20 cellular contexts compared by ENCODE assay signal in the genomic region with DNA sequence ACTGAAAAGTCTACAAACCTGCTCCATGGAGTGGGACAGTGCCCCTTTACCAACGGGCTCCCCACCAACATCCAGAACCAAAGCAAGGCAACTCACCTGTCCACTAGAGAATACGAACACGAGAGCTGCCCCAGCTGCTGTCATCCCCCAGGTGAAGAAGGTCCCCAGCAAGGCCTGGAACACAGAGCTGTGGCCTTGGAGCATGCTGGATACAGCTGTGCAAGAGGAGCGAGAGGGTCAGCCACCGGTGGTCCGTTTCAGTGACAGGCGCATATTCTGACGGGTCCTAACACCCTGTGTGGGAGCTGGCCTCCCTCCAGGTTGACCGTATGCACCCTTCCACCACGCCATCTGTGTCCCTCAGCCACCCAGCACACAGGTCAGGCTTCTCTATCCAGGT. TPM values are rescaled to one million over a fixed set of nuclear protein-coding genes. Genes with fewer than 3 reads are reported as not detected.
DNase-seq lines count a peak whose midpoint lies in the region; ATAC-seq, FAIRE-seq and TF ChIP-seq lines count a peak whose summit lies in the region.
"Had no signal": no experiment of that assay in that cellular context is flagged by ENCODE, and none has a peak within 500 bp of the region (broad histone marks: within the 10 kb centered on the region; RNA-seq: fewer than 3 reads in every experiment).

No MANE protein-coding gene starts in this region.

- H3K79me1 ChIP-seq in H9 (ENCODE audit: insufficient read depth, low read depth, low read length, poor library complexity, severe bottlenecking) (no peaks in the 10 kb centered on the region), H1 (ENCODE audit: low read depth, low read length) (no peaks in the 10 kb centered on the region)

- no peak overlapping the region for H2BK15ac ChIP-seq in H9 (ENCODE audit: low read depth, low read length)
- H2BK15ac ChIP-seq in H1 (ENCODE audit: low read length) = no peak overlapping the region

- H3K14ac ChIP-seq in H9 (ENCODE audit: insufficient read depth, low read length) = peak overlapping the region; percentile 37; the same call in 1 of the 2 replicates
- H3K14ac ChIP-seq in H1 (ENCODE audit: insufficient read length) = no peak overlapping the region

- no peak overlapping the region for H2BK20ac ChIP-seq in H9 (ENCODE audit: low read depth, low read length, poor library complexity, severe bottlenecking)
- no peak overlapping the region for H2BK20ac ChIP-seq in H1 (ENCODE audit: low read length)

- no peaks in the 10 kb centered on the region for H3K79me2 ChIP-seq in H9 (ENCODE audit: insufficient read depth, low read length)
- peaks cover 0 to 4% of the 10 kb centered on the region in 2 experiments; a peak in 1 of 4 replicates for H3K79me2 ChIP-seq in H1 (ENCODE audit: control insufficient read depth in 1 of 2, insufficient read depth in 2 of 2, low read length in 2 of 2)

- H2AK5ac ChIP-seq in H9 (ENCODE audit: insufficient read length, low read length) (no peak overlapping the region), H1 (ENCODE audit: low read depth, low read length) (no peak overlapping the region)

- H3K4me1 ChIP-seq in H9 (ENCODE audit: insufficient read depth, low read length) (no peaks in the 10 kb centered on the region), H1 (replicated peaks in 1 of 4; ENCODE audit: control insufficient read depth in 3 of 4, insufficient read depth in 4 of 4, low read length in 3 of 4) (peaks cover 7 to 9% (median 8%) of the 10 kb centered on the region in 4 experiments), esophagus muscularis mucosa (peaks cover 5 to 40% (median 38%) of the 10 kb centered on the region in 4 donors)

- no peak overlapping the region for H3K27ac ChIP-seq in H9 (ENCODE audit: insufficient read length, low read depth, low read length)
- peak overlapping the region; percentile 97 for H3K27ac ChIP-seq in angular gyrus (ENCODE audit: low read depth, low read length)
- H3K27ac ChIP-seq in H1 (ENCODE audit: low read depth, low read length) = no peak overlapping the region
- no peak overlapping the region for H3K27ac ChIP-seq in esophagus muscularis mucosa (replicated peaks in 1 of 4)

- H3K23ac ChIP-seq in H9 (ENCODE audit: insufficient read length, low read depth, low read length) (no peak overlapping the region), H1 (ENCODE audit: insufficient read length) (no peak overlapping the region)

- H3K9ac ChIP-seq in H9 (ENCODE audit: extremely low read depth, insufficient read length, low read length) (no peak overlapping the region), H1 (replicated peaks in 1 of 4; ENCODE audit: extremely low read depth in 1 of 4, low read depth in 3 of 4, low read length in 3 of 4) (no peak overlapping the region)

- H2BK12ac ChIP-seq in H9 (ENCODE audit: insufficient read length, low read depth, low read length) = no peak overlapping the region
- no peak overlapping the region for H2BK12ac ChIP-seq in H1 (ENCODE audit: low read depth, low read length)

- H3K18ac ChIP-seq in H9 (ENCODE audit: insufficient read length, low read depth, low read length) = no peak overlapping the region
- H3K18ac ChIP-seq in H1 (ENCODE audit: extremely low read depth, low read length) = no peak overlapping the region

- H4K20me1 ChIP-seq in H9 (ENCODE audit: control insufficient read depth, insufficient read depth, insufficient read length) (no peaks in the 10 kb centered on the region), H1 (replicated peaks in 1 of 2; ENCODE audit: control insufficient read depth in 1 of 2, insufficient read depth in 2 of 2, low read length in 2 of 2) (no peaks in the 10 kb centered on the region)

- no peak overlapping the region for H3T11ph ChIP-seq in H9 (ENCODE audit: low read length)

- no peak overlapping the region for H3K4me2 ChIP-seq in H9 (ENCODE audit: insufficient read depth, insufficient read length, low read length)
- H3K4me2 ChIP-seq in H1 (ENCODE audit: insufficient read depth in 1 of 2, low read depth in 2 of 2, low read length in 2 of 2) = no peak overlapping the region

- TF ChIP-seq POLR2A in H1 (IDR thresholded peaks at IDR 0.05; ENCODE audit: control extremely low read depth in 1 of 2, low read depth in 2 of 2, low read length in 2 of 2) = no peak
- no peak for TF ChIP-seq POLR2A in esophagus muscularis mucosa (IDR thresholded peaks at IDR 0.05; ENCODE audit: low read depth)

- no peak overlapping the region for H3K4me3 ChIP-seq in H1 (ENCODE audit: extremely low read depth in 1 of 4, insufficient read depth in 2 of 4, low read depth in 3 of 4, low read length in 4 of 4)
- H3K4me3 ChIP-seq in esophagus muscularis mucosa = no peak overlapping the region

- TF ChIP-seq EP300 in H1 (IDR thresholded peaks at IDR 0.05; ENCODE audit: borderline replicate concordance in 1 of 2, low read depth in 2 of 2, low read length in 2 of 2) (no peak), esophagus muscularis mucosa (IDR thresholded peaks at IDR 0.05) (no peak)

- H3K56ac ChIP-seq in H9 (ENCODE audit: insufficient read length, low read depth, low read length) = no peak overlapping the region
- no peak overlapping the region for H3K56ac ChIP-seq in H1 (replicated peaks; ENCODE audit: insufficient read length, low read depth, low read length)

- CTCF ChIA-PET in H1 (lab: Charles Lee; ENCODE audit: partially characterized antibody) = interaction anchor here (0.6 kb wide), 1 partner anchor 108 kb away, joined by 3 read pairs; no protein-coding TSS in a partner anchor

- H3K4ac ChIP-seq in H9 (ENCODE audit: low read depth, low read length) (no peak overlapping the region), H1 (replicated peaks; ENCODE audit: insufficient read length, low read depth, low read length) (peak overlapping the region; percentile 64)

- peaks cover 20 to 22% of the 10 kb centered on the region in 2 experiments for H3K4me1 Mint-ChIP-seq in H9

- H3K9me3 ChIP-seq in H9 (ENCODE audit: control insufficient read depth, low read depth, low read length) (no peaks in the 10 kb centered on the region), H1 (ENCODE audit: insufficient read depth in 2 of 2, low read depth in 1 of 2, low read length in 1 of 2) (no peaks in the 10 kb centered on the region), esophagus muscularis mucosa (no peaks in the 10 kb centered on the region)

- WGBS in H9 (ENCODE audit: extremely low coverage, insufficient read length, low lambda C conversion rate) = no CpG with 5 or more reads among the region's 10 CpGs
- 88% methylated on average over 10 of the region's 10 CpGs; no CpG with 5 or more reads in 1 of the 2 experiments for WGBS in H1 (ENCODE audit: extremely low coverage in 1 of 2, insufficient coverage in 1 of 2, insufficient read length in 1 of 2, insufficient replicate concordance in 2 of 2, low coverage in 1 of 2, low lambda C conversion rate in 2 of 2, missing lambda C conversion rate in 1 of 2), 2 experiments
- 97% methylated on average over 4 of the region's 10 CpGs for WGBS in esophagus muscularis mucosa

- H3K23me2 ChIP-seq in H9 (ENCODE audit: insufficient read length, low read depth, low read length, poor library complexity, severe bottlenecking) (peaks cover 4% of the 10 kb centered on the region), H1 (ENCODE audit: low read depth, low read length) (peaks cover 8% of the 10 kb centered on the region)

- no peak for ATAC-seq in sciatic nerve
- no peak for ATAC-seq in HG03045 (IDR thresholded peaks at IDR 0.05; ENCODE audit: unreplicated experiment)
- ATAC-seq in HG02981 (IDR thresholded peaks at IDR 0.05; ENCODE audit: unreplicated experiment) = no peak
- ATAC-seq: HCT116 had no signal

- H4K91ac ChIP-seq in H9 (ENCODE audit: insufficient read length, low read depth, low read length) (no peak overlapping the region), H1 (replicated peaks; ENCODE audit: insufficient read length, low read length) (no peak overlapping the region)

- POLR2A ChIA-PET in H1 (lab: Charles Lee; ENCODE audit: partially characterized antibody) = no interaction called here

- FAIRE-seq in H1 (lab: Jason Lieb, UNC) = no peak
- FAIRE-seq: D721Med, G401.6, GM12891 had no signal

- H2AFZ ChIP-seq in H9 (ENCODE audit: low read length) (no peak overlapping the region), H1 (ENCODE audit: low read length) (no peak overlapping the region)

- no peak overlapping the region for H3K4me3 Mint-ChIP-seq in H9
- H3K4me3 Mint-ChIP-seq: CD4-positive, alpha-beta memory T cell; IgD-negative memory B cell had no signal

- TF ChIP-seq CTCF in H9 (conservative IDR thresholded peaks at IDR 0.05) = no peak
- no peak for TF ChIP-seq CTCF in H1 (IDR thresholded peaks at IDR 0.05; ENCODE audit: control extremely low read depth in 1 of 3, insufficient read depth in 1 of 3, low read depth in 1 of 3, low read length in 3 of 3)
- no peak for TF ChIP-seq CTCF in esophagus muscularis mucosa (IDR thresholded peaks at IDR 0.05)

- H3K27me3 ChIP-seq in H9 (ENCODE audit: insufficient read depth, low read length) (no peaks in the 10 kb centered on the region), H1 (replicated peaks in 1 of 4; ENCODE audit: control insufficient read depth in 3 of 4, extremely low read depth in 1 of 4, insufficient read depth in 3 of 4, low read length in 3 of 4) (no peaks in the 10 kb centered on the region), esophagus muscularis mucosa (no peaks in the 10 kb centered on the region)

- DNase-seq in H9 (no peak), H1 (ENCODE audit: low read depth in 1 of 2, low spot score in 2 of 2) (no peak), sciatic nerve (ENCODE audit: low spot score) (peak; percentile 53), esophagus muscularis mucosa (ENCODE audit: extremely low spot score) (no peak), H4 (ENCODE audit: low spot score) (no peak)
- DNase-seq: ACHN; CD4-positive, alpha-beta memory T cell; COR-L47; DMS153; DMS79 treated with DMSO at 0.1 percent for 48 hours; EL; GOT3 had no signal

- H3K36me3 ChIP-seq in H1 (ENCODE audit: control insufficient read depth in 2 of 4, insufficient read depth in 4 of 4, low read length in 3 of 4) (peaks cover 2 to 11% (median 6%) of the 10 kb centered on the region in 4 experiments), esophagus muscularis mucosa (peaks cover 15 to 49% (median 28%) of the 10 kb centered on the region in 4 donors)

- TF ChIP-seq RAD21 in H1 (IDR thresholded peaks at IDR 0.05 in 1 of 2, conservative IDR thresholded peaks at IDR 0.05 in 1 of 2; ENCODE audit: low read depth in 2 of 2, low read length in 2 of 2) = no peak

- H4K5ac ChIP-seq in H9 (ENCODE audit: insufficient read length, low read depth, low read length) (no peak overlapping the region), H1 (ENCODE audit: insufficient read length, low read depth, low read length) (no peak overlapping the region)

- H3K36me3 Mint-ChIP-seq in H9 (ENCODE audit: insufficient read depth in 1 of 3, low read depth in 3 of 3) = peaks cover 8 to 30% (median 12%) of the 10 kb centered on the region in 3 experiments

- intact Hi-C loops in sciatic nerve (cut with DNase I) = no loop called here
- intact Hi-C loops in esophagus muscularis mucosa (cut with DNase I) = no loop called here

- H2BK5ac ChIP-seq in H9 (ENCODE audit: insufficient read length, low read length) = no peak overlapping the region
- no peak overlapping the region for H2BK5ac ChIP-seq in H1 (ENCODE audit: low read depth, low read length)

- H4K8ac ChIP-seq in H9 (replicated peaks; ENCODE audit: insufficient read length, low read depth, low read length) (no peak overlapping the region), H1 (ENCODE audit: extremely low read depth, insufficient read depth, low read length) (no peak overlapping the region)

- H2BK120ac ChIP-seq in H9 (ENCODE audit: low read depth, low read length, poor library complexity, severe bottlenecking) = no peak overlapping the region
- H2BK120ac ChIP-seq in H1 (replicated peaks; ENCODE audit: low read depth, low read length) = no peak overlapping the region

- peaks cover 0 to 2% of the 10 kb centered on the region in 2 experiments; a peak in 2 of 5 replicates for H3K9me3 Mint-ChIP-seq in H9

- H3K27ac Mint-ChIP-seq in H9 = no peak overlapping the region

- no peaks in the 10 kb centered on the region; the same call in 1 of the 2 replicates for H3K27me3 Mint-ChIP-seq in H9 (ENCODE audit: low read depth)
- H3K27me3 Mint-ChIP-seq: CD4-positive, alpha-beta memory T cell; IgD-negative memory B cell had no signal

RNA-seq across cellular contexts. Expression of gene SLC39A11, which starts 3.9 kb away (rescaled TPM):
- total RNA-seq in H9 (2021) = 14.5 and 15.2 TPM in 2 replicates
- 19.1 and 19.6 TPM in 2 replicates for total RNA-seq in H1 (2021; fragmentation: NEBNext Ultra II Directional; extraction: Animal tissue kit (Norgen Biotek cat#: 25700))
- polyA plus RNA-seq in H1 (2011; rRNA removed) = 12.2 and 17.9 TPM in 2 replicates
- 10.6 TPM for polyA plus RNA-seq in H1 (2011; cell fraction: cytosol; rRNA removed)
- 22.0 TPM for polyA plus RNA-seq in H1 (2011; cell fraction: nucleus; rRNA removed)
- 12.8 to 16.8 TPM (median 15.2 TPM) in 4 replicates for polyA plus RNA-seq in H1 (2012, experiment 1 of 2)
- polyA plus RNA-seq in H1 (2012, experiment 2 of 2) = 6.8 TPM
- 10.8 TPM for polyA plus RNA-seq in H1 (2013, experiment 1 of 2)
- 13.1 TPM for polyA plus RNA-seq in H1 (2013, experiment 2 of 2)
- polyA minus RNA-seq in H1 (2011; rRNA and poly(A)+ RNA removed) = 29.6 and 35.7 TPM in 2 replicates
- polyA minus RNA-seq in H1 (2011; cell fraction: cytosol; rRNA and poly(A)+ RNA removed) = 8.4 TPM
- 40.7 TPM for polyA minus RNA-seq in H1 (2011; cell fraction: nucleus; rRNA and poly(A)+ RNA removed)
- 22.7 TPM for total RNA-seq in sciatic nerve
- 10 to 100 TPM in 3 of 4 donors, 1 to 10 TPM in 1; 7.5 to 20.2 (median 18.4) TPM for total RNA-seq in esophagus muscularis mucosa
- 20.9 and 33.9 TPM in 2 replicates for total RNA-seq in H4 (2014; rRNA removed; shearing (Covaris generic))
